In genomic region chr10:78970261-78970660, GRCh38 we compare ENCODE assay signal across 21 cellular contexts.
"Had no signal": no experiment of that assay in that cellular context is flagged by ENCODE, and none has a peak within 500 bp of the region (broad histone marks: within the 10 kb centered on the region; RNA-seq: fewer than 3 reads in every experiment).

No MANE protein-coding gene starts in this region.

- DNase-seq: activated CD4-positive, alpha-beta memory T cell treated with anti-CD3 and anti-CD28 coated beads for 36 hours; activated CD4-positive, alpha-beta T cell treated with anti-CD3 and anti-CD28 coated beads, Interleukin-2, amount 10 ng/mL, durations not matched to agents 7 days and 5 days; activated CD4-positive, CD25-positive, alpha-beta regulatory T cell; activated CD8-positive, alpha-beta memory T cell treated with anti-CD3 and anti-CD28 coated beads for 24 hours; activated naive CD4-positive, alpha-beta T cell treated with anti-CD3 and anti-CD28 coated beads, Interleukin-2, amount 50 U/mL, for 16 hours; activated naive CD8-positive, alpha-beta T cell treated with anti-CD3 and anti-CD28 coated beads, Interleukin-2, amount 10 ng/mL, durations not matched to agents 7 days and 5 days; activated T-cell treated with anti-CD3 and anti-CD28 coated beads, Interleukin-2, amount 50 U/mL, for 48 hours; adrenal gland; anterior cingulate cortex; central memory CD4-positive, alpha-beta T cell; MM.1S; NCI-H1105; NCI-H1436; NCI-H1694 treated with DMSO at 0.1 percent for 48 hours; NCI-H2029 treated with DMSO at 0.1 percent for 48 hours; NCI-H510A treated with DMSO at 0.1 percent for 48 hours; PC-3; SIG-M5; T-helper 1 cell had no signal

- H3K27me3 Mint-ChIP-seq: activated CD4-positive, alpha-beta memory T cell treated with anti-CD3 and anti-CD28 coated beads for 36 hours; activated CD4-positive, alpha-beta T cell treated with anti-CD3 and anti-CD28 coated beads, Interleukin-2, amount 10 ng/mL, durations not matched to agents 7 days and 5 days; activated naive CD8-positive, alpha-beta T cell treated with anti-CD3 and anti-CD28 coated beads, Interleukin-2, amount 10 ng/mL, durations not matched to agents 7 days and 5 days had no signal

- H3K9me3 Mint-ChIP-seq: activated CD4-positive, alpha-beta memory T cell treated with anti-CD3 and anti-CD28 coated beads for 36 hours; activated CD4-positive, alpha-beta T cell treated with anti-CD3 and anti-CD28 coated beads, Interleukin-2, amount 10 ng/mL, durations not matched to agents 7 days and 5 days; activated naive CD8-positive, alpha-beta T cell treated with anti-CD3 and anti-CD28 coated beads, Interleukin-2, amount 10 ng/mL, durations not matched to agents 7 days and 5 days; activated T-helper 2 cell treated with anti-CD3 and anti-CD28 coated beads, Interferon-gamma antibody, Interleukin-2, Interleukin-4, amounts not matched to agents 10 μg/mL and 5 μg/mL and 100 μg/mL, durations not matched to agents 14 hours and 24 hours and 36 hours had no signal

- H3K27ac ChIP-seq: VCaP had no signal

- H3K27me3 ChIP-seq: adrenal gland had no signal

- H3K9me3 ChIP-seq: adrenal gland had no signal

- H3K4me3 Mint-ChIP-seq: activated CD4-positive, alpha-beta memory T cell treated with anti-CD3 and anti-CD28 coated beads for 36 hours; activated CD4-positive, alpha-beta T cell treated with anti-CD3 and anti-CD28 coated beads, Interleukin-2, amount 10 ng/mL, durations not matched to agents 7 days and 5 days; activated naive CD8-positive, alpha-beta T cell treated with anti-CD3 and anti-CD28 coated beads, Interleukin-2, amount 10 ng/mL, durations not matched to agents 7 days and 5 days had no signal

- H3K36me3 ChIP-seq: adrenal gland had no signal

- H3K27ac Mint-ChIP-seq: activated CD4-positive, alpha-beta memory T cell treated with anti-CD3 and anti-CD28 coated beads for 36 hours; activated naive CD8-positive, alpha-beta T cell treated with anti-CD3 and anti-CD28 coated beads, Interleukin-2, amount 10 ng/mL, durations not matched to agents 7 days and 5 days; activated T-helper 2 cell treated with anti-CD3 and anti-CD28 coated beads, Interferon-gamma antibody, Interleukin-2, Interleukin-4, amounts not matched to agents 10 μg/mL and 5 μg/mL and 100 μg/mL, durations not matched to agents 14 hours and 24 hours and 36 hours had no signal

- ATAC-seq: PC-3 had no signal

- H3K36me3 Mint-ChIP-seq: activated CD4-positive, alpha-beta memory T cell treated with anti-CD3 and anti-CD28 coated beads for 36 hours; activated naive CD8-positive, alpha-beta T cell treated with anti-CD3 and anti-CD28 coated beads, Interleukin-2, amount 10 ng/mL, durations not matched to agents 7 days and 5 days had no signal

- H3K4me3 ChIP-seq: adrenal gland had no signal
